ENCODE assay signal across 40 cellular contexts in the genomic region with DNA sequence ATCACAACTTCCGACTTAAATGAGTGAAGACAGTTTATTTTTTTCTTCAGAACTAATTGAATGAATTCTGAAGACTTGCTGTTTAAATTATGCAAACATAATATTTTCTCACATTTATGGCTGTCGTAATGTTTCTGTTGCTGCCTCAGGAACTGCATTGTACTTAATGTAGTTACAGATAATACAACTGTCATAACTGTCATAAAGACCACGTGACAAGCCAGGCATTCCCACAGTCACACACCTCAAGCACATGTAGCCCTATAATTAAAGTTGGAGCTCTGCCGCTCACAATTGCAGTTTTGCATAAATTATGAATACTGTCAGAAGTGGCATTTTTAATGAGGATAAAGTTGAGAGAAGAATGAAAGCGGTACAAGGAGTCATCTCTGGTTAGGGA. TPM values are rescaled to one million over a fixed set of nuclear protein-coding genes. Genes with fewer than 3 reads are reported as not detected.
"Had no signal": no experiment of that assay in that cellular context is flagged by ENCODE, and none has a peak within 500 bp of the region (broad histone marks: within the 10 kb centered on the region; RNA-seq: fewer than 3 reads in every experiment).

No MANE protein-coding gene starts in this region.

- H3K36me3 Mint-ChIP-seq: activated CD8-positive, alpha-beta memory T cell treated with anti-CD3 and anti-CD28 coated beads, Interleukin-2, amount 10 ng/mL, durations not matched to agents 7 days and 5 days; activated naive CD4-positive, alpha-beta T cell treated with anti-CD3 and anti-CD28 coated beads, Interleukin-2, amount 10 ng/mL, durations not matched to agents 7 days and 5 days; activated naive CD4-positive, alpha-beta T cell treated with anti-CD3 and anti-CD28 coated beads, Interleukin-2, amount 50 U/mL, for 24 hours; activated naive CD8-positive, alpha-beta T cell; activated naive CD8-positive, alpha-beta T cell treated with anti-CD3 and anti-CD28 coated beads, Interleukin-2, amount 10 ng/mL, durations not matched to agents 7 days and 5 days; brain had no signal

- H3K27ac Mint-ChIP-seq: activated CD4-positive, alpha-beta memory T cell treated with anti-CD3 and anti-CD28 coated beads, Interleukin-2, amount 10 ng/mL, durations not matched to agents 7 days and 5 days; activated CD4-positive, alpha-beta T cell treated with anti-CD3 and anti-CD28 coated beads for 36 hours; activated CD4-positive, alpha-beta T cell treated with anti-CD3 and anti-CD28 coated beads, Interleukin-2, amount 10 ng/mL, durations not matched to agents 7 days and 5 days; activated CD8-positive, alpha-beta memory T cell treated with anti-CD3 and anti-CD28 coated beads, Interleukin-2, amount 10 ng/mL, durations not matched to agents 7 days and 5 days; activated CD8-positive, alpha-beta T cell treated with anti-CD3 and anti-CD28 coated beads, Interleukin-2, amount 10 ng/mL, durations not matched to agents 7 days and 5 days; activated naive CD4-positive, alpha-beta T cell treated with anti-CD3 and anti-CD28 coated beads, Interleukin-2, amount 10 ng/mL, durations not matched to agents 7 days and 5 days; activated naive CD4-positive, alpha-beta T cell treated with anti-CD3 and anti-CD28 coated beads, Interleukin-2, amount 50 U/mL, for 24 hours; activated naive CD8-positive, alpha-beta T cell; activated naive CD8-positive, alpha-beta T cell treated with anti-CD3 and anti-CD28 coated beads, Interleukin-2, amount 10 ng/mL, durations not matched to agents 7 days and 5 days; activated naive CD8-positive, alpha-beta T cell treated with anti-CD3 and anti-CD28 coated beads, Interleukin-2, amount 50 U/mL, for 24 hours; activated T-cell treated with anti-CD3 and anti-CD28 coated beads, Interleukin-2, amount 50 U/mL, for 24 hours; activated T-helper 2 cell treated with anti-CD3 and anti-CD28 coated beads, Interferon-gamma antibody, Interleukin-2, Interleukin-4, amounts not matched to agents 10 μg/mL and 5 μg/mL and 100 μg/mL, durations not matched to agents 14 hours and 24 hours and 36 hours; T-helper 1 cell treated with Interleukin-12 subunit alpha and Interleukin-12 subunit beta and Interleukin-4 antibody, amounts not matched to agents 30 μg/mL and 1 μg/mL, for 36 hours; T-helper 2 cell treated with Interferon-gamma antibody and Interleukin-4, amounts not matched to agents 5 μg/mL and 100 μg/mL, for 36 hours; WTC11 had no signal

- H3K9me3 ChIP-seq: ascending aorta had no signal

- H3K27me3 Mint-ChIP-seq: activated CD4-positive, alpha-beta memory T cell treated with anti-CD3 and anti-CD28 coated beads, Interleukin-2, amount 10 ng/mL, durations not matched to agents 7 days and 5 days; activated CD4-positive, alpha-beta T cell treated with anti-CD3 and anti-CD28 coated beads for 36 hours; activated CD4-positive, alpha-beta T cell treated with anti-CD3 and anti-CD28 coated beads, Interleukin-2, amount 10 ng/mL, durations not matched to agents 7 days and 5 days; activated CD8-positive, alpha-beta memory T cell treated with anti-CD3 and anti-CD28 coated beads, Interleukin-2, amount 10 ng/mL, durations not matched to agents 7 days and 5 days; activated naive CD4-positive, alpha-beta T cell treated with anti-CD3 and anti-CD28 coated beads, Interleukin-2, amount 10 ng/mL, durations not matched to agents 7 days and 5 days; activated naive CD4-positive, alpha-beta T cell treated with anti-CD3 and anti-CD28 coated beads, Interleukin-2, amount 50 U/mL, for 24 hours; activated naive CD8-positive, alpha-beta T cell; activated naive CD8-positive, alpha-beta T cell treated with anti-CD3 and anti-CD28 coated beads, Interleukin-2, amount 10 ng/mL, durations not matched to agents 7 days and 5 days; activated naive CD8-positive, alpha-beta T cell treated with anti-CD3 and anti-CD28 coated beads, Interleukin-2, amount 50 U/mL, for 24 hours; activated T-cell treated with anti-CD3 and anti-CD28 coated beads, Interleukin-2, amount 50 U/mL, for 24 hours; central memory CD8-positive, alpha-beta T cell had no signal

- FAIRE-seq: bronchial epithelial cell had no signal

- ATAC-seq: activated CD4-positive, alpha-beta T cell treated with anti-CD3 and anti-CD28 coated beads for 36 hours; activated CD4-positive, CD25-positive, alpha-beta regulatory T cell treated with anti-CD3 and anti-CD28 coated beads, Interleukin-2, amount 50 U/mL, for 24 hours; activated CD8-positive, alpha-beta memory T cell treated with anti-CD3 and anti-CD28 coated beads, Interleukin-2, amount 10 ng/mL, durations not matched to agents 7 days and 5 days; activated CD8-positive, alpha-beta T cell treated with anti-CD3 and anti-CD28 coated beads, Interleukin-2, amount 10 ng/mL, durations not matched to agents 7 days and 5 days; activated naive CD8-positive, alpha-beta T cell treated with anti-CD3 and anti-CD28 coated beads, Interleukin-2, amount 50 U/mL, for 24 hours; WTC11 had no signal

- H3K4me1 ChIP-seq: ascending aorta had no signal

- DNase-seq: activated CD4-positive, alpha-beta memory T cell treated with anti-CD3 and anti-CD28 coated beads, Interleukin-2, amount 10 ng/mL, durations not matched to agents 7 days and 5 days; activated CD4-positive, alpha-beta T cell treated with anti-CD3 and anti-CD28 coated beads for 1 hour; activated CD4-positive, alpha-beta T cell treated with anti-CD3 and anti-CD28 coated beads for 36 hours; activated CD4-positive, alpha-beta T cell treated with anti-CD3 and anti-CD28 coated beads for 48 hours; activated CD4-positive, alpha-beta T cell treated with anti-CD3 and anti-CD28 coated beads, Interleukin-2, amount 10 ng/mL, durations not matched to agents 7 days and 5 days; activated CD4-positive, alpha-beta T cell treated with anti-CD3 and anti-CD28 coated beads, Interleukin-2, amount 50 U/mL, for 48 hours; activated CD4-positive, CD25-positive, alpha-beta regulatory T cell; activated CD8-positive, alpha-beta memory T cell treated with anti-CD3 and anti-CD28 coated beads for 24 hours; activated CD8-positive, alpha-beta memory T cell treated with anti-CD3 and anti-CD28 coated beads, Interleukin-2, amount 10 ng/mL, durations not matched to agents 7 days and 5 days; activated CD8-positive, alpha-beta memory T cell treated with anti-CD3 and anti-CD28 coated beads, Interleukin-2, amount 50 U/mL, for 48 hours; activated CD8-positive, alpha-beta T cell treated with anti-CD3 and anti-CD28 coated beads, Interleukin-2, amount 10 ng/mL, durations not matched to agents 7 days and 5 days; activated effector memory CD4-positive, alpha-beta T cell treated with Interleukin-2 at 50 U/mL for 16 hours; activated gamma-delta T cell; activated naive CD4-positive, alpha-beta T cell treated with anti-CD3 and anti-CD28 coated beads, Interleukin-2, amount 10 ng/mL, durations not matched to agents 7 days and 5 days; activated naive CD4-positive, alpha-beta T cell treated with Interleukin-2 at 50 U/mL for 16 hours; activated naive CD8-positive, alpha-beta T cell treated with anti-CD3 and anti-CD28 coated beads, Interleukin-2, amount 10 ng/mL, durations not matched to agents 7 days and 5 days; activated naive CD8-positive, alpha-beta T cell treated with anti-CD3 and anti-CD28 coated beads, Interleukin-2, amount 50 U/mL, for 24 hours; activated T-cell treated with anti-CD3 and anti-CD28 coated beads, Interleukin-2, amount 50 U/mL, for 24 hours; activated T-cell treated with anti-CD3 and anti-CD28 coated beads, Interleukin-2, amount 50 U/mL, for 48 hours; amygdala; anterior cingulate cortex; caudate nucleus; cerebellar nuclear complex; T-helper 1 cell; T-helper 2 cell; T-helper 9 cell; WERI-Rb-1 had no signal

- H3K36me3 ChIP-seq: ascending aorta, cardiac muscle cell, WERI-Rb-1 had no signal

- H3K4me3 Mint-ChIP-seq: activated CD4-positive, alpha-beta memory T cell treated with anti-CD3 and anti-CD28 coated beads, Interleukin-2, amount 10 ng/mL, durations not matched to agents 7 days and 5 days; activated CD4-positive, alpha-beta T cell treated with anti-CD3 and anti-CD28 coated beads for 36 hours; activated CD4-positive, alpha-beta T cell treated with anti-CD3 and anti-CD28 coated beads, Interleukin-2, amount 10 ng/mL, durations not matched to agents 7 days and 5 days; activated CD8-positive, alpha-beta memory T cell treated with anti-CD3 and anti-CD28 coated beads, Interleukin-2, amount 10 ng/mL, durations not matched to agents 7 days and 5 days; activated CD8-positive, alpha-beta T cell treated with anti-CD3 and anti-CD28 coated beads, Interleukin-2, amount 10 ng/mL, durations not matched to agents 7 days and 5 days; activated naive CD4-positive, alpha-beta T cell treated with anti-CD3 and anti-CD28 coated beads, Interleukin-2, amount 10 ng/mL, durations not matched to agents 7 days and 5 days; activated naive CD4-positive, alpha-beta T cell treated with anti-CD3 and anti-CD28 coated beads, Interleukin-2, amount 50 U/mL, for 24 hours; activated naive CD8-positive, alpha-beta T cell; activated naive CD8-positive, alpha-beta T cell treated with anti-CD3 and anti-CD28 coated beads, Interleukin-2, amount 10 ng/mL, durations not matched to agents 7 days and 5 days; activated naive CD8-positive, alpha-beta T cell treated with anti-CD3 and anti-CD28 coated beads, Interleukin-2, amount 50 U/mL, for 24 hours; activated T-cell treated with anti-CD3 and anti-CD28 coated beads, Interleukin-2, amount 50 U/mL, for 24 hours; brain; central memory CD8-positive, alpha-beta T cell; T-helper 1 cell treated with Interleukin-12 subunit alpha and Interleukin-12 subunit beta and Interleukin-4 antibody, amounts not matched to agents 30 μg/mL and 1 μg/mL, for 36 hours; T-helper 2 cell treated with Interferon-gamma antibody and Interleukin-4, amounts not matched to agents 5 μg/mL and 100 μg/mL, for 36 hours; WTC11 had no signal

- H3K9me3 Mint-ChIP-seq: activated naive CD4-positive, alpha-beta T cell treated with anti-CD3 and anti-CD28 coated beads, Interleukin-2, amount 50 U/mL, for 24 hours; activated T-helper 2 cell treated with anti-CD3 and anti-CD28 coated beads, Interferon-gamma antibody, Interleukin-2, Interleukin-4, amounts not matched to agents 10 μg/mL and 5 μg/mL and 100 μg/mL, durations not matched to agents 14 hours and 24 hours and 36 hours had no signal

- H3K4me1 Mint-ChIP-seq: activated CD4-positive, alpha-beta memory T cell treated with anti-CD3 and anti-CD28 coated beads, Interleukin-2, amount 10 ng/mL, durations not matched to agents 7 days and 5 days; activated CD4-positive, alpha-beta T cell treated with anti-CD3 and anti-CD28 coated beads for 36 hours; activated CD4-positive, alpha-beta T cell treated with anti-CD3 and anti-CD28 coated beads, Interleukin-2, amount 10 ng/mL, durations not matched to agents 7 days and 5 days; activated CD8-positive, alpha-beta memory T cell treated with anti-CD3 and anti-CD28 coated beads, Interleukin-2, amount 10 ng/mL, durations not matched to agents 7 days and 5 days; activated naive CD4-positive, alpha-beta T cell treated with anti-CD3 and anti-CD28 coated beads, Interleukin-2, amount 10 ng/mL, durations not matched to agents 7 days and 5 days; activated naive CD4-positive, alpha-beta T cell treated with anti-CD3 and anti-CD28 coated beads, Interleukin-2, amount 50 U/mL, for 24 hours; activated naive CD8-positive, alpha-beta T cell treated with anti-CD3 and anti-CD28 coated beads, Interleukin-2, amount 10 ng/mL, durations not matched to agents 7 days and 5 days; activated naive CD8-positive, alpha-beta T cell treated with anti-CD3 and anti-CD28 coated beads, Interleukin-2, amount 50 U/mL, for 24 hours; brain; central memory CD8-positive, alpha-beta T cell; WTC11 had no signal

- H3K27me3 ChIP-seq: ascending aorta, cardiac muscle cell had no signal

- H3K27ac ChIP-seq: ascending aorta, cardiac muscle cell, WERI-Rb-1 had no signal

- H3K4me3 ChIP-seq: ascending aorta, cardiac muscle cell had no signal

RNA-seq across cellular contexts. Expression of gene GALNTL6, which starts 38.6 kb away (rescaled TPM):
- total RNA-seq: activated CD4-positive, alpha-beta memory T cell treated with anti-CD3 and anti-CD28 coated beads, Interleukin-2, amount 10 ng/mL, durations not matched to agents 7 days and 5 days; activated CD4-positive, alpha-beta T cell treated with anti-CD3 and anti-CD28 coated beads for 36 hours; activated CD4-positive, alpha-beta T cell treated with anti-CD3 and anti-CD28 coated beads, Interleukin-2, amount 10 ng/mL, durations not matched to agents 7 days and 5 days; activated CD8-positive, alpha-beta memory T cell treated with anti-CD3 and anti-CD28 coated beads, Interleukin-2, amount 10 ng/mL, durations not matched to agents 7 days and 5 days; activated CD8-positive, alpha-beta T cell treated with anti-CD3 and anti-CD28 coated beads, Interleukin-2, amount 10 ng/mL, durations not matched to agents 7 days and 5 days; activated naive CD8-positive, alpha-beta T cell treated with anti-CD3 and anti-CD28 coated beads, Interleukin-2, amount 10 ng/mL, durations not matched to agents 7 days and 5 days; activated T-helper 2 cell treated with anti-CD3 and anti-CD28 coated beads, Interferon-gamma antibody, Interleukin-2, Interleukin-4, amounts not matched to agents 10 μg/mL and 5 μg/mL and 100 μg/mL, durations not matched to agents 14 hours and 24 hours and 36 hours; ascending aorta; bronchial epithelial cell; cardiac muscle cell; chondrocyte had no signal
- polyA plus RNA-seq: cardiac muscle cell had no signal
